ENCODE assay signal across 1 cellular context in the genomic region with DNA sequence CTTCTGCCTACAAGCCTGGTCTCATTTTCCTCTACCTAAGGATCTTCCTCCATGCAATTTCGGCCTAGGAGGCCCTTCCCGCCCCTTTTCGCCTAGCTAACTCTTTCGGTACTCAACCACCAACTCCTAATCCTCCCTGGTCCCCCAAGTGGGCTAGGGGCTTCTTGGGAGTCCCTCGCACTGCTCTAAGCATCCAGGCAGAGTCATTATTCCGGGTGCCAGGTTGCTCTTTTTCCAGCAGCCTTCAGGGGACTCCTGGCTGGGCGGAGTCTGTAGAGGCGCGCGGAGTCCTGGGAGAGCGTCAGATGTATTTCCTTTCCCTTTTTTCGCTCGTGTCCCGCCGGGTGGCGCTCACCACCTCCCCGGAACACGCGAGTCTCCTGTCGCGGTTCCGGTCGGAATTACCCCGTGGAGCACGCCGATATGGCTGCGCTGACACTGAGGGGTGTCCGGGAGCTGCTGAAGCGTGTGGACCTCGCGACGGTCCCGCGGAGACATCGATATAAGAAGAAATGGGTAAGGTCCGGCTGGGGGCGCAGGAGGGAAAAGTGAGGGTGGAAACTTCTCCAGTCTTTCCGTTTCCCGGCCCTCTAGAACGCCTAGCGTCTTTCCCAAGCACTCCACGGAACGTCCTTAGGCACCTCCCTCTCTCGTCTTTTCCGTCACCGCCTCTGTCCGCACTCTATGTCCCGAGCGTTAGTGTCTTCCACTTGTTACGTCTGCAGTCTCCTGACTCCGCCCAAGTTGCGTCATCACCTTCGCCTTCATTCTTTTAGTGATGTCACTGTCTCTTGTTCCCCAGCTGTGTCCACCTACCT.
TF ChIP-seq lines count a peak whose summit lies in the region.

A gene (plus strand): TSS at position 404 of the 818 bp plus-strand sequence. CDS start 20 bp downstream, at position 424.

TF ChIP-seq in HepG2, 621 proteins besides CTCF, POLR2A, EP300 and RAD21 (continued from another document):
- TF ChIP-seq, protein P1, sequence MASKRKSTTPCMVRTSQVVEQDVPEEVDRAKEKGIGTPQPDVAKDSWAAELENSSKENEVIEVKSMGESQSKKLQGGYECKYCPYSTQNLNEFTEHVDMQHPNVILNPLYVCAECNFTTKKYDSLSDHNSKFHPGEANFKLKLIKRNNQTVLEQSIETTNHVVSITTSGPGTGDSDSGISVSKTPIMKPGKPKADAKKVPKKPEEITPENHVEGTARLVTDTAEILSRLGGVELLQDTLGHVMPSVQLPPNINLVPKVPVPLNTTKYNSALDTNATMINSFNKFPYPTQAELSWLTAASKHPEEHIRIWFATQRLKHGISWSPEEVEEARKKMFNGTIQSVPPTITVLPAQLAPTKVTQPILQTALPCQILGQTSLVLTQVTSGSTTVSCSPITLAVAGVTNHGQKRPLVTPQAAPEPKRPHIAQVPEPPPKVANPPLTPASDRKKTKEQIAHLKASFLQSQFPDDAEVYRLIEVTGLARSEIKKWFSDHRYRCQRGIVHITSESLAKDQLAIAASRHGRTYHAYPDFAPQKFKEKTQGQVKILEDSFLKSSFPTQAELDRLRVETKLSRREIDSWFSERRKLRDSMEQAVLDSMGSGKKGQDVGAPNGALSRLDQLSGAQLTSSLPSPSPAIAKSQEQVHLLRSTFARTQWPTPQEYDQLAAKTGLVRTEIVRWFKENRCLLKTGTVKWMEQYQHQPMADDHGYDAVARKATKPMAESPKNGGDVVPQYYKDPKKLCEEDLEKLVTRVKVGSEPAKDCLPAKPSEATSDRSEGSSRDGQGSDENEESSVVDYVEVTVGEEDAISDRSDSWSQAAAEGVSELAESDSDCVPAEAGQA (IDR thresholded peaks at IDR 0.05; ENCODE audit: low read depth) = peak; percentile 81
- TF ChIP-seq, protein P1 (CRISPR knock-in tag; IDR thresholded peaks at IDR 0.05; ENCODE audit: borderline replicate concordance) = peak; percentile 69; the same call in 1 of the 2 replicates
